In the genomic region with DNA sequence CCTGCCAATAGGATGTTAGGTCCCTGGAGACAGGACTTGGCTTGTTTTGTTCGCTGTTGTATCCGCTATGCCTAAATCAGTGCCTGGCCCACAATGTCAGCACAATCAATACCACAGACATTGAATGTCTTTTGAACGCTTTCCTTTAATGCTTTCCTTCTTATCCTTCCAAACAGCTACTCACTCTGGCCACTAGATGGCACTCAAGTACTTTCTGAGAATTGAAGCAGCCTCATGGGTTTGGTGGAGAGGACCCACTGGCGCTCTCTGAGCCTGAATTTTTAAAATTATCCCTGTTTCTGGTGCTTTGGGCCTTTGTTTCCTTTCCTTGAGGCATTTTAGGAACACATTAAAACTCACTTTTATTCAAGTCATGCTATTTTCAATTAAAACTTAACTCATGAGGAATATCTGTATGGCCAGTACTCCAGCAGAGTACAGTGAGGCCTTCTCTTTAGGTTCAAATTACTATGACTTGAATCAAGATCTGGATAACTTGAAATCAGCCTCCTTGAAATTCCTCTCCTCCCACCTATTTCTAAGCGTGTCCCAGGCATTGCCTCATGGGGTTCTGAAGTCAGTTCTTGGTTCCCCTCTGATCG, we compare ENCODE assay signal across 8 cellular contexts. TPM values are rescaled to one million over a fixed set of nuclear protein-coding genes. Genes with fewer than 3 reads are reported as not detected.
DNase-seq lines count a peak whose midpoint lies in the region; ATAC-seq, FAIRE-seq and TF ChIP-seq lines count a peak whose summit lies in the region.

No MANE protein-coding gene starts in this region.

- CTCF ChIA-PET in AG04449 (lab: Yijun Ruan, JAX): interaction anchor here (0.6 to 2.2 kb wide), 10 partner anchors 14 to 863 kb away, joined by 3 to 68 read pairs (median 10); a partner anchor contains a TSS

- no peak for ATAC-seq in HG02885 (IDR thresholded peaks at IDR 0.05; ENCODE audit: poor library complexity, unreplicated experiment)

- H3K4me3 Mint-ChIP-seq in mesothelial cell of epicardium (no peak overlapping the region), type B pancreatic cell (no peak overlapping the region)

- H3K27ac Mint-ChIP-seq in mesothelial cell of epicardium (no peak overlapping the region), type B pancreatic cell (peak overlapping the region; percentile 19)

- H3K36me3 Mint-ChIP-seq in mesothelial cell of epicardium (no peaks in the 10 kb centered on the region), type B pancreatic cell (no peaks in the 10 kb centered on the region)

- H3K27me3 Mint-ChIP-seq in mesothelial cell of epicardium (ENCODE audit: low read depth) (peaks cover 3% of the 10 kb centered on the region), type B pancreatic cell (peaks cover 9% of the 10 kb centered on the region)

- peak; percentile 52 for FAIRE-seq in TTC549 (lab: Jason Lieb, UNC)

- H3K9me3 Mint-ChIP-seq in mesothelial cell of epicardium (no peaks in the 10 kb centered on the region), type B pancreatic cell (no peaks in the 10 kb centered on the region)

- TF ChIP-seq CTCF in AG04449 (IDR thresholded peaks at IDR 0.05; ENCODE audit: insufficient read depth, low read length, missing control alignments) (peak; percentile 80), GM12864 (IDR thresholded peaks at IDR 0.05; ENCODE audit: low read depth, low read length, missing control alignments) (peak; percentile 78), mesothelial cell of epicardium (IDR thresholded peaks at IDR 0.05; ENCODE audit: unreplicated experiment) (peak; percentile 94), type B pancreatic cell (conservative IDR thresholded peaks at IDR 0.05) (peak; percentile 96)

- DNase-seq in AG04449 (ENCODE audit: low read depth, low spot score): no peak
- DNase-seq in GM12864 (ENCODE audit: low read depth): peak; percentile 33
- DNase-seq in NCI-H2081 (lab: John Stamatoyannopoulos, UW): peak; percentile 37 to 58
- peak; percentile 81 for DNase-seq in dedifferentiated amniotic fluid mesenchymal stem cell (ENCODE audit: extremely low spot score)
- peak in 1 of 2 experiments; percentile 57 for DNase-seq in mesothelial cell of epicardium (ENCODE audit: low spot score in 2 of 2, unreplicated experiment in 2 of 2)
- no peak for DNase-seq in type B pancreatic cell (ENCODE audit: extremely low spot score, unreplicated experiment)

- H3K4me1 Mint-ChIP-seq in mesothelial cell of epicardium (no peaks in the 10 kb centered on the region), type B pancreatic cell (ENCODE audit: unreplicated experiment) (peaks cover 16% of the 10 kb centered on the region)

- POLR2A ChIA-PET in AG04449 (lab: Yijun Ruan, JAX): no interaction called here

- no peak overlapping the region for H3K4me3 ChIP-seq in AG04449 (ENCODE audit: low read depth, low read length)
- no peak overlapping the region for H3K4me3 ChIP-seq in GM12864 (ENCODE audit: low read depth, low read length)

RNA-seq across cellular contexts. Expression of a gene that starts 3.2 kb away (rescaled TPM):
- total RNA-seq in mesothelial cell of epicardium: 36.2 to 37.1 TPM (median 36.5 TPM) in 3 replicates
- 19.7 and 111 TPM in 2 replicates for total RNA-seq in type B pancreatic cell (ENCODE audit: low replicate concordance)

Comparison
In these comparisons a context has a peak if more than half of its experiments do, and no peak if none do; other contexts are left out.
1. DNase-seq: peak in GM12864 (single experiment), NCI-H2081 (2 of 2) and dedifferentiated amniotic fluid mesenchymal stem cell (single experiment); none in AG04449 (single experiment) and type B pancreatic cell (single experiment).
2. Peak in every context shown above with its lines, with median percentiles within 50 percentile points of each other: CTCF ChIP-seq.